Comparison of ENCODE assay signal across 8 cellular contexts in genomic region chr19:4724252-4724514, GRCh38. TPM values are rescaled to one million over a fixed set of nuclear protein-coding genes. Genes with fewer than 3 reads are reported as not detected.
DNase-seq lines count a peak whose midpoint lies in the region; ATAC-seq and TF ChIP-seq lines count a peak whose summit lies in the region.

No MANE protein-coding gene starts in this region.

- no peaks in the 10 kb centered on the region for H3K27me3 ChIP-seq in rectal smooth muscle tissue (ENCODE audit: control insufficient read depth, insufficient read depth, low read length)

- peak overlapping the region; percentile 99 for H3K4me3 Mint-ChIP-seq in T-helper 2 cell treated with Interferon-gamma antibody and Interleukin-4, amounts not matched to agents 5 μg/mL and 100 μg/mL, for 36 hours

- no peak for ATAC-seq in GM21526 (IDR thresholded peaks at IDR 0.05; ENCODE audit: low FRiP score, unreplicated experiment)

- peaks cover 8% of the 10 kb centered on the region for H3K27me3 Mint-ChIP-seq in T-helper 2 cell treated with Interferon-gamma antibody and Interleukin-4, amounts not matched to agents 5 μg/mL and 100 μg/mL, for 36 hours (ENCODE audit: low read depth)

- H3K9me3 Mint-ChIP-seq in T-helper 2 cell treated with Interferon-gamma antibody and Interleukin-4, amounts not matched to agents 5 μg/mL and 100 μg/mL, for 36 hours: no peaks in the 10 kb centered on the region

- DNase-seq in GM12864 (ENCODE audit: low read depth): no peak
- DNase-seq in T-helper 2 cell treated with Interferon-gamma antibody and Interleukin-4, amounts not matched to agents 5 μg/mL and 100 μg/mL, for 36 hours (ENCODE audit: low spot score): no peak
- no peak for DNase-seq in fibroblast of the aortic adventitia (ENCODE audit: low read depth)
- DNase-seq in NCI-H146 (lab: John Stamatoyannopoulos, UW): no peak
- no peak for DNase-seq in NCI-H2081 (lab: John Stamatoyannopoulos, UW)
- no peak for DNase-seq in pons (ENCODE audit: low spot score)

- peak overlapping the region; percentile 88 for H3K27ac ChIP-seq in rectal smooth muscle tissue (ENCODE audit: low read depth, low read length)

- peak overlapping the region; percentile 96 for H3K27ac Mint-ChIP-seq in T-helper 2 cell treated with Interferon-gamma antibody and Interleukin-4, amounts not matched to agents 5 μg/mL and 100 μg/mL, for 36 hours

- H3K9ac ChIP-seq in rectal smooth muscle tissue (ENCODE audit: low read length): peak overlapping the region; percentile 62

- H3K36me3 Mint-ChIP-seq in T-helper 2 cell treated with Interferon-gamma antibody and Interleukin-4, amounts not matched to agents 5 μg/mL and 100 μg/mL, for 36 hours (ENCODE audit: low read depth): peaks cover 13% of the 10 kb centered on the region

- TF ChIP-seq CTCF in GM12864 (IDR thresholded peaks at IDR 0.05; ENCODE audit: low read depth, low read length, missing control alignments) (no peak), fibroblast of the aortic adventitia (IDR thresholded peaks at IDR 0.05; ENCODE audit: insufficient read depth, low read length) (no peak)

- H3K36me3 ChIP-seq in rectal smooth muscle tissue (ENCODE audit: control insufficient read depth, insufficient read depth, low read length): peaks cover 12% of the 10 kb centered on the region

- H3K4me3 ChIP-seq in GM12864 (ENCODE audit: low read depth, low read length) (peak overlapping the region; percentile 53), fibroblast of the aortic adventitia (ENCODE audit: low read depth, low read length) (peak overlapping the region; percentile 79), rectal smooth muscle tissue (ENCODE audit: low read length) (peak overlapping the region; percentile 87)

- peaks cover 8% of the 10 kb centered on the region for H3K4me1 ChIP-seq in rectal smooth muscle tissue (ENCODE audit: control insufficient read depth, insufficient read depth, low read length)

- peaks cover 23% of the 10 kb centered on the region for H3K4me1 Mint-ChIP-seq in T-helper 2 cell treated with Interferon-gamma antibody and Interleukin-4, amounts not matched to agents 5 μg/mL and 100 μg/mL, for 36 hours (ENCODE audit: low read depth)

RNA-seq across cellular contexts. Expression of gene DPP9, which starts 0.5 kb away (rescaled TPM):
- 53.1 and 70.9 TPM in 2 replicates for total RNA-seq in fibroblast of the aortic adventitia (ENCODE audit: low replicate concordance)

RNA-seq across cellular contexts. Expression of gene MYDGF, which starts 54.0 kb away (rescaled TPM):
- 61.2 and 112 TPM in 2 replicates for total RNA-seq in fibroblast of the aortic adventitia (ENCODE audit: low replicate concordance)
